1 cellular context compared by ENCODE assay signal in the genomic region with DNA sequence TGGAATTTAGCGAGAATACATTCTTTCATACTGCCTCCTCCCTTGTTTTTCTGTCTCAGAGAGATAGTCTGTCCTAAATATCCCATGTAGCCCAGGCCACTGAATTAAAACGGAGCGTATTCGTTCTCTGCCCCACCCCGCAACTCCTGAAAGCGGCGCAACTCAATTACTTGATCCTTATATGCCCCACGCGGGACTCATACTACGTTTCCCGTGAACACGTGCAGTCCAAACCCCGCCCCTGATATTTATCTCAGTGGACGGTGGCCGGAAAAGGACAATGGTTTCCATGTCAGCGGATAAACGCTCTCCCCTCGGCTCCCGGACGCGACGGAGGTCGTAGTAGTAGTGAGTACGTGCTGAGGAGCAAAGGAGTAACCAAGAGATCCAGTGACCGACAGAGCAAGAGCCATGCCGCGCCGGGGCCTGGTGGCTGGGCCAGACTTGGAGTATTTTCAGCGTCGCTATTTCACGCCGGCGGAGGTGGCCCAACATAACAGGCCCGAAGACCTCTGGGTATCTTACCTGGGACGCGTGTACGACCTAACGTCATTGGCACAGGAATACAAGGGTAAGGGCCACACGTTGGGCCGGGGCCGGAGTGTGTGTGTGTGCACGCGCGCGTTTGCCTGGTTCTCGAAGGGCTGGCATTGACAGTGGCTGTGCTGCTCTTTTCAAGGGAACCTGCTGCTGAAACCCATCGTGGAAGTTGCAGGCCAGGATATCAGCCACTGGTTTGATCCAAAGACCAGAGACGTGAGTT.
TF ChIP-seq lines count a peak whose summit lies in the region.

A gene with protein sequence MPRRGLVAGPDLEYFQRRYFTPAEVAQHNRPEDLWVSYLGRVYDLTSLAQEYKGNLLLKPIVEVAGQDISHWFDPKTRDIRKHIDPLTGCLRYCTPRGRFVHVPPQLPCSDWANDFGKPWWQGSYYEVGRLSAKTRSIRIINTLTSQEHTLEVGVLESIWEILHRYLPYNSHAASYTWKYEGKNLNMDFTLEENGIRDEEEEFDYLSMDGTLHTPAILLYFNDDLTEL (plus strand): TSS at position 280 of the 763 bp plus-strand sequence. CDS start 132 bp downstream, at position 412.

TF ChIP-seq in IMR-90, 13 proteins besides CTCF, POLR2A, EP300 and RAD21:
- no peak for TF ChIP-seq RCOR1 (IDR thresholded peaks at IDR 0.05; ENCODE audit: insufficient replicate concordance, low read length)
- TF ChIP-seq SMC3 (IDR thresholded peaks at IDR 0.05; ENCODE audit: low read depth, low read length), result no peak
- TF ChIP-seq CHD1 (IDR thresholded peaks at IDR 0.05; ENCODE audit: low read depth, low read length), result no peak
- TF ChIP-seq RFX5 (IDR thresholded peaks at IDR 0.05; ENCODE audit: low read depth, low read length), result no peak
- TF ChIP-seq FOS (IDR thresholded peaks at IDR 0.05; ENCODE audit: low read depth, low read length), result no peak
- TF ChIP-seq CEBPB (IDR thresholded peaks at IDR 0.05; ENCODE audit: low read depth, low read length), result no peak
- peak; percentile 94 for TF ChIP-seq BHLHE40 (IDR thresholded peaks at IDR 0.05; ENCODE audit: low read depth, low read length)
- TF ChIP-seq MAZ (IDR thresholded peaks at IDR 0.05; ENCODE audit: borderline replicate concordance, low read depth, low read length), result no peak
- no peak for TF ChIP-seq MAFK (IDR thresholded peaks at IDR 0.05; ENCODE audit: low read depth, low read length)
- no peak for TF ChIP-seq NFE2L2 (IDR thresholded peaks at IDR 0.05; ENCODE audit: low read depth, low read length)
- TF ChIP-seq USF2 (IDR thresholded peaks at IDR 0.05; ENCODE audit: low read depth, low read length), result peak; percentile 90
- TF ChIP-seq MXI1 (IDR thresholded peaks at IDR 0.05; ENCODE audit: borderline replicate concordance, low read depth, low read length), result peak; percentile 97
- TF ChIP-seq, protein P1, sequence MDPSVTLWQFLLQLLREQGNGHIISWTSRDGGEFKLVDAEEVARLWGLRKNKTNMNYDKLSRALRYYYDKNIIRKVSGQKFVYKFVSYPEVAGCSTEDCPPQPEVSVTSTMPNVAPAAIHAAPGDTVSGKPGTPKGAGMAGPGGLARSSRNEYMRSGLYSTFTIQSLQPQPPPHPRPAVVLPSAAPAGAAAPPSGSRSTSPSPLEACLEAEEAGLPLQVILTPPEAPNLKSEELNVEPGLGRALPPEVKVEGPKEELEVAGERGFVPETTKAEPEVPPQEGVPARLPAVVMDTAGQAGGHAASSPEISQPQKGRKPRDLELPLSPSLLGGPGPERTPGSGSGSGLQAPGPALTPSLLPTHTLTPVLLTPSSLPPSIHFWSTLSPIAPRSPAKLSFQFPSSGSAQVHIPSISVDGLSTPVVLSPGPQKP (IDR thresholded peaks at IDR 0.05; ENCODE audit: borderline replicate concordance, low read depth, low read length), result no peak
